ENCODE assay signal across 8 cellular contexts in the genomic region with DNA sequence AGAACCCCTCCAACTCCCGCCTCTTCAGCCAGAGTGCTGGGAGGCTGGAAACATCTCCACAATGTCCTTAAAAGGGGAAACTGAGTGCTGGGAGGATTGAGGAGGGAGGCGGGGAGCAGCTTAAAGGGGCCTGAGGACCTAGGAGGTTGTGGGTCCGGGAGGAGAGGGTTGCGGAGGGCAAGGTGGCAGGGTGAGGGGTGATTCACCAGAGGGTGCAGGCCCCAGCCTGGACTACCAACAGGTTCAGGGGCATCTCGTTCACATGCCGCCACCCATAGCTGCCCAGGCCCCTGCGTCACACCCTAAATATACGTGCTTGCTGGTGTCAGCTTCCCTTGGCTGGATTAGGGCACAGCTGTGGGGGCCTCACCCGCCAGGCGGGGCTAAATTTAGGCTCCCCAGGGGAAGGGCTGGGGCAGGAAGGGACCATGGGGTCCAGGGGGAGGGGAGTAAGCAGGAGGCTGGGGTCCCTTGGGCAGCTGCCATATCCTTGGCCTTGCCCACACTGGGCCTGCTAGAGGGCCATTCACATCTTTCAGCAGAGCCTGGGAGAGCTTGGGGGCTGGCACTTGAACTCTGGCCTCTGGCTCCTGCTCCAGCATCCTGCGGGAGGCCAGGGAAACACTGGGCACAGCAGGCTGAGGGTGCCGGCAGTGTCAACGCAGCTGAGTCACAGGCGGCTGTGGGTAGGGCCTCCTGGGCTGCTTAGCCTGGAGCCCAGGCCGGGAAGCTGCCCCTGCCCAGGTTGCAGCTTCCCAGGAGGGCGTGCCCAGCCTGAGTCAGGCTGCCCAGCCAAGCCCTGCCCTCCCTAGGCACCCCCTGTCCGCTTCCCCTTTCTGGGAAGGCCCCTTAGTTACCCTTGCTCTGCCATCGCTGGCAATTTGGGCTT. TPM values are rescaled to one million over a fixed set of nuclear protein-coding genes. Genes with fewer than 3 reads are reported as not detected.
DNase-seq lines count a peak whose midpoint lies in the region; ATAC-seq and TF ChIP-seq lines count a peak whose summit lies in the region.

No MANE protein-coding gene starts in this region.

- H3K27ac ChIP-seq in CD4-positive, CD25-positive, alpha-beta regulatory T cell (ENCODE audit: insufficient read depth, low read length, poor library complexity, severe bottlenecking) = peak overlapping the region; percentile 100
- H3K27ac ChIP-seq in HUES6 (ENCODE audit: low read depth, low read length) = no peak overlapping the region
- peak overlapping the region; percentile 81 for H3K27ac ChIP-seq in osteoblast (ENCODE audit: low read depth, low read length)

- no peak for ATAC-seq in CD4-positive, CD25-positive, alpha-beta regulatory T cell (ENCODE audit: low read depth in 2 of 2)

- H3K27ac Mint-ChIP-seq in CD4-positive, CD25-positive, alpha-beta regulatory T cell = peak overlapping the region; percentile 51 to 85 (median 66)

- peaks cover 29% of the 10 kb centered on the region for H4K20me1 ChIP-seq in osteoblast (ENCODE audit: insufficient read depth, low read length)

- H3K4me2 ChIP-seq in osteoblast (ENCODE audit: insufficient read depth, low read length) = peak overlapping the region; percentile 91

- no peak for DNase-seq in CD4-positive, CD25-positive, alpha-beta regulatory T cell
- DNase-seq in fibroblast of peridontal ligament (ENCODE audit: extremely low read depth) (peak; percentile 58), osteoblast (ENCODE audit: insufficient read length, low spot score, missing footprints) (peak; percentile 100), NCI-H2171 (lab: John Stamatoyannopoulos, UW) (no peak), OCI-M2 (lab: John Stamatoyannopoulos, UW; ENCODE audit: unreplicated experiment) (no peak), foreskin melanocyte (no peak)

- H3K27me3 Mint-ChIP-seq in CD4-positive, CD25-positive, alpha-beta regulatory T cell = no peaks in the 10 kb centered on the region

- H3K27me3 ChIP-seq in CD4-positive, CD25-positive, alpha-beta regulatory T cell (ENCODE audit: control insufficient read depth, insufficient read depth, low read length) = no peaks in the 10 kb centered on the region
- H3K27me3 ChIP-seq in HUES6 (ENCODE audit: control insufficient read depth, insufficient read depth, low read length) (peaks cover 49% of the 10 kb centered on the region), osteoblast (ENCODE audit: insufficient read depth, low read length) (no peaks in the 10 kb centered on the region)

- peaks cover 56% of the 10 kb centered on the region for H3K4me1 ChIP-seq in CD4-positive, CD25-positive, alpha-beta regulatory T cell (ENCODE audit: control insufficient read depth, insufficient read depth, low read length, poor library complexity, severe bottlenecking)
- peaks cover 22% of the 10 kb centered on the region for H3K4me1 ChIP-seq in HUES6 (ENCODE audit: control insufficient read depth, insufficient read depth, low read length)
- H3K4me1 ChIP-seq in osteoblast (ENCODE audit: insufficient read depth, low read length) = peaks cover 40% of the 10 kb centered on the region

- H3K79me2 ChIP-seq in osteoblast (ENCODE audit: insufficient read depth, low read length) = peaks cover 46% of the 10 kb centered on the region

- no peak overlapping the region for H2AFZ ChIP-seq in osteoblast (ENCODE audit: low read length)

- peak overlapping the region; percentile 68 for H3K4me3 ChIP-seq in CD4-positive, CD25-positive, alpha-beta regulatory T cell (ENCODE audit: low read depth, low read length)
- H3K4me3 ChIP-seq in HUES6 (ENCODE audit: low read depth, low read length) = peak overlapping the region; percentile 52; the same call in 1 of the 2 replicates
- peak overlapping the region; percentile 63 for H3K4me3 ChIP-seq in WI38 (ENCODE audit: low read depth, low read length)
- peak overlapping the region; percentile 77 for H3K4me3 ChIP-seq in osteoblast (ENCODE audit: insufficient read depth, low read length)

- H3K36me3 ChIP-seq in CD4-positive, CD25-positive, alpha-beta regulatory T cell (ENCODE audit: control insufficient read depth, insufficient read depth, low read length) = peaks cover 30% of the 10 kb centered on the region
- H3K36me3 ChIP-seq in HUES6 (ENCODE audit: control insufficient read depth, insufficient read depth, low read length) (no peaks in the 10 kb centered on the region), osteoblast (ENCODE audit: insufficient read depth, low read length) (peaks cover 36% of the 10 kb centered on the region)

- TF ChIP-seq CTCF in WI38 (IDR thresholded peaks at IDR 0.05; ENCODE audit: low read depth, low read length) = no peak
- TF ChIP-seq CTCF in osteoblast (IDR thresholded peaks at IDR 0.05; ENCODE audit: extremely low read depth, low read depth, low read length) = no peak

- H3K36me3 Mint-ChIP-seq in CD4-positive, CD25-positive, alpha-beta regulatory T cell = peaks cover 3% of the 10 kb centered on the region

- no peak overlapping the region for H3K9ac ChIP-seq in HUES6 (ENCODE audit: low read length)

- H3K9me3 ChIP-seq in CD4-positive, CD25-positive, alpha-beta regulatory T cell (ENCODE audit: control insufficient read depth in 2 of 2, low read length in 2 of 2) = no peaks in the 10 kb centered on the region
- H3K9me3 ChIP-seq in HUES6 (ENCODE audit: control insufficient read depth, insufficient read depth, low read depth, low read length) = no peaks in the 10 kb centered on the region
- H3K9me3 ChIP-seq in osteoblast (ENCODE audit: low read depth, low read length) = no peaks in the 10 kb centered on the region

- peaks cover 0 to 1% (median 0%) of the 10 kb centered on the region in 7 donors for H3K9me3 Mint-ChIP-seq in CD4-positive, CD25-positive, alpha-beta regulatory T cell

- peak overlapping the region; percentile 84 to 93 (median 86) for H3K4me3 Mint-ChIP-seq in CD4-positive, CD25-positive, alpha-beta regulatory T cell

- peaks cover 0 to 51% (median 18%) of the 10 kb centered on the region in 4 donors for H3K4me1 Mint-ChIP-seq in CD4-positive, CD25-positive, alpha-beta regulatory T cell

RNA-seq across cellular contexts. Expression of a gene that starts 1.3 kb away (rescaled TPM):
- total RNA-seq in CD4-positive, CD25-positive, alpha-beta regulatory T cell = 143 TPM
- polyA plus RNA-seq in CD4-positive, CD25-positive, alpha-beta regulatory T cell = 10 to 100 TPM in 1 of 4 donors, 1 to 10 TPM in 3; 7.8 to 11.6 (median 8.7) TPM
- 43.9 and 58.6 TPM in 2 replicates for total RNA-seq in osteoblast

RNA-seq across cellular contexts. Expression of a gene that starts 4.8 kb away (rescaled TPM):
- total RNA-seq in CD4-positive, CD25-positive, alpha-beta regulatory T cell = 49.4 TPM
- 100 to 1,000 TPM in 3 of 4 donors, 10 to 100 TPM in 1; 77.1 to 158 (median 115) TPM for polyA plus RNA-seq in CD4-positive, CD25-positive, alpha-beta regulatory T cell
- total RNA-seq in osteoblast = 31.5 and 36.2 TPM in 2 replicates

RNA-seq across cellular contexts. Expression of a gene that starts 6.8 kb away (rescaled TPM):
- 34.6 TPM for total RNA-seq in CD4-positive, CD25-positive, alpha-beta regulatory T cell
- 10 to 100 TPM; 64.6 to 84.7 (median 73.1) TPM for polyA plus RNA-seq in CD4-positive, CD25-positive, alpha-beta regulatory T cell
- total RNA-seq in osteoblast = 37.1 and 42.3 TPM in 2 replicates

RNA-seq across cellular contexts. Expression of a gene that starts 18.5 kb away (rescaled TPM):
- total RNA-seq in CD4-positive, CD25-positive, alpha-beta regulatory T cell = 5.5 TPM
- polyA plus RNA-seq in CD4-positive, CD25-positive, alpha-beta regulatory T cell = 1 to 10 TPM in 1 of 4 donors, under 1 TPM in 2, not detected in 1; 0.19 to 1.5 (median 0.76) TPM
- total RNA-seq in osteoblast = 0.29 TPM in 1 of 2 replicates, not detected in the other

RNA-seq across cellular contexts. Expression of a gene that starts 19.0 kb away (rescaled TPM):
- 132 TPM for total RNA-seq in CD4-positive, CD25-positive, alpha-beta regulatory T cell
- polyA plus RNA-seq in CD4-positive, CD25-positive, alpha-beta regulatory T cell = 10 to 100 TPM in 2 of 4 donors, 1 to 10 TPM in 2; 9.2 to 15.0 (median 11.9) TPM
- total RNA-seq in osteoblast = 40.7 and 41.6 TPM in 2 replicates

Comparison
In these comparisons a context has a peak if more than half of its experiments do, and no peak if none do; other contexts are left out.
1. DNase-seq: peak in fibroblast of peridontal ligament (single experiment) and osteoblast (single experiment); none in CD4-positive, CD25-positive, alpha-beta regulatory T cell (0 of 3), NCI-H2171 (single experiment), OCI-M2 (single experiment) and foreskin melanocyte (single experiment).
2. Peak in every context shown above with its lines, with median percentiles within 50 percentile points of each other: H3K4me3 ChIP-seq.